In genomic region chr7:100038326-100038725, GRCh38 we compare ENCODE assay signal across 20 cellular contexts. TPM values are rescaled to one million over a fixed set of nuclear protein-coding genes. Genes with fewer than 3 reads are reported as not detected.
DNase-seq lines count a peak whose midpoint lies in the region; ATAC-seq, FAIRE-seq and TF ChIP-seq lines count a peak whose summit lies in the region.
"Had no signal": no experiment of that assay in that cellular context is flagged by ENCODE, and none has a peak within 500 bp of the region (broad histone marks: within the 10 kb centered on the region; RNA-seq: fewer than 3 reads in every experiment).

No MANE protein-coding gene starts in this region.

- H2BK5ac ChIP-seq in IMR-90 (ENCODE audit: low read depth, low read length, poor library complexity, severe bottlenecking): no peak overlapping the region

- peaks cover 20% of the 10 kb centered on the region for H3K4me1 ChIP-seq in IMR-90 (ENCODE audit: control insufficient read depth, insufficient read depth, low read length)
- H3K4me1 ChIP-seq in K562 (replicated peaks in 1 of 2; ENCODE audit: control insufficient read depth in 2 of 2, insufficient read depth in 2 of 2, low read length in 2 of 2): no peaks in the 10 kb centered on the region; a peak in 1 of 5 replicates
- H3K4me1 ChIP-seq in liver (ENCODE audit: control insufficient read depth in 4 of 4, insufficient read depth in 4 of 4, low read length in 3 of 4): peaks cover 11 to 77% (median 71%) of the 10 kb centered on the region in 4 donors
- H3K4me1 ChIP-seq: HAP-1 had no signal

- no peak overlapping the region for H4K91ac ChIP-seq in IMR-90 (ENCODE audit: insufficient read depth, low read depth, low read length)

- H3K79me1 ChIP-seq in IMR-90 (ENCODE audit: low read depth in 1 of 2, low read length in 2 of 2): peaks cover 32 to 54% of the 10 kb centered on the region in 2 experiments

- POLR2A ChIA-PET in IMR-90 (lab: Charles Lee; ENCODE audit: unreplicated experiment): no interaction called here
- POLR2A ChIA-PET in K562 (lab: Yijun Ruan, JAX): interaction anchor here (1.0 to 1.6 kb wide), 2 partner anchors 9 to 119 kb away, joined by 3 read pairs; partner anchors contain the start of gene TRIM4

- WGBS in IMR-90 (ENCODE audit: extremely low coverage in 2 of 2, insufficient read length in 1 of 2), 2 experiments: 100% methylated on average over 1 of the region's 7 CpGs; no CpG with 5 or more reads in 1 of the 2 experiments
- WGBS in K562 (ENCODE audit: insufficient coverage, low coverage, missing lambda C conversion rate): 85% methylated on average over 7 of the region's 7 CpGs
- 43% methylated on average over 7 of the region's 7 CpGs for WGBS in liver

- DNase-seq in IMR-90 (no peak), K562 (ENCODE audit: extremely low read depth in 1 of 4, low spot score in 3 of 4) (no peak), putamen (ENCODE audit: low spot score) (no peak)
- DNase-seq: 8988T; ACHN; C1 segment of cervical spinal cord; CD4-positive, alpha-beta memory T cell; COR-L47; DMS153; DND-41; GOT3; HFFc6 had no signal

- H3K9me1 ChIP-seq in IMR-90 (ENCODE audit: insufficient read depth, low read length) (peaks cover 16% of the 10 kb centered on the region), K562 (ENCODE audit: control insufficient read depth, insufficient read depth, low read length) (no peaks in the 10 kb centered on the region)

- intact Hi-C loops in IMR-90 (cut with micrococcal nuclease): no loop called here
- intact Hi-C loops in K562 (cut with micrococcal nuclease): no loop called here

- TF ChIP-seq EP300 in K562 (IDR thresholded peaks at IDR 0.05; ENCODE audit: low read length): no peak

- no peak overlapping the region for H2BK120ac ChIP-seq in IMR-90 (ENCODE audit: low read depth, low read length)

- no peak overlapping the region for H3K14ac ChIP-seq in IMR-90 (replicated peaks; ENCODE audit: low read depth, low read length)

- H2BK15ac ChIP-seq in IMR-90 (ENCODE audit: low read depth, low read length): no peak overlapping the region

- H2AK9ac ChIP-seq in IMR-90 (replicated peaks; ENCODE audit: low read depth, low read length, poor library complexity): no peak overlapping the region

- H3K4ac ChIP-seq in IMR-90 (ENCODE audit: low read depth, low read length): no peak overlapping the region

- H3K9me3 ChIP-seq in IMR-90 (ENCODE audit: control insufficient read depth, insufficient read depth, low read length) (peaks cover 10% of the 10 kb centered on the region), K562 (replicated peaks; ENCODE audit: control insufficient read depth, insufficient read depth, low read depth, low read length) (no peaks in the 10 kb centered on the region; the same call in 1 of the 2 replicates), liver (ENCODE audit: control insufficient read depth in 4 of 4, low read length in 3 of 4) (no peaks in the 10 kb centered on the region)
- H3K9me3 ChIP-seq: HAP-1 had no signal

- no peak for TF ChIP-seq CTCF in IMR-90 (conservative IDR thresholded peaks at IDR 0.05; ENCODE audit: low read depth, low read length)
- no peak for TF ChIP-seq CTCF in K562 (IDR thresholded peaks at IDR 0.05 in 2 of 3, conservative IDR thresholded peaks at IDR 0.05 in 1 of 3; ENCODE audit: insufficient read depth in 2 of 3, low read depth in 1 of 3, low read length in 3 of 3)
- TF ChIP-seq CTCF in liver (IDR thresholded peaks at IDR 0.05; ENCODE audit: low read depth, low read length, missing input control): no peak

- no peaks in the 10 kb centered on the region for H3K27me3 ChIP-seq in IMR-90 (ENCODE audit: control insufficient read depth, insufficient read depth, low read length)
- H3K27me3 ChIP-seq in K562 (ENCODE audit: control insufficient read depth in 2 of 2, insufficient read depth in 2 of 2, low read length in 2 of 2): no peaks in the 10 kb centered on the region
- no peaks in the 10 kb centered on the region for H3K27me3 ChIP-seq in liver (ENCODE audit: control insufficient read depth in 4 of 4, insufficient read depth in 4 of 4, low read length in 3 of 4)

- H3K4me3 ChIP-seq in IMR-90 (ENCODE audit: insufficient read depth, low read depth, low read length): no peak overlapping the region
- H3K4me3 ChIP-seq in K562: no peak overlapping the region
- H3K4me3 ChIP-seq in liver (ENCODE audit: low read depth in 1 of 3, low read length in 3 of 3): no peak overlapping the region
- H3K4me3 ChIP-seq: A549, GM12878, HAP-1 had no signal

- no peak for FAIRE-seq in K562 (lab: Jason Lieb, UNC)
- FAIRE-seq: A549, G401.6, GM12878, H54 had no signal

- peak overlapping the region; percentile 40; the same call in 1 of the 2 replicates for H2AK5ac ChIP-seq in IMR-90 (ENCODE audit: low read depth, low read length)

- H3K23ac ChIP-seq in IMR-90 (ENCODE audit: low read depth, low read length): no peak overlapping the region

- H3K56ac ChIP-seq in IMR-90 (ENCODE audit: extremely low read depth, insufficient read depth, low read length): no peak overlapping the region

- no peak overlapping the region for H4K5ac ChIP-seq in IMR-90 (ENCODE audit: low read depth, low read length)

- TF ChIP-seq POLR2A in IMR-90 (IDR thresholded peaks at IDR 0.05; ENCODE audit: low read depth, low read length) (no peak), K562 (conservative IDR thresholded peaks at IDR 0.05) (no peak)

- H3K36me3 ChIP-seq in IMR-90 (ENCODE audit: control insufficient read depth, insufficient read depth, low read length) (peaks cover 19% of the 10 kb centered on the region), K562 (ENCODE audit: control insufficient read depth, insufficient read depth, low read length) (peaks cover 33% of the 10 kb centered on the region), liver (ENCODE audit: control insufficient read depth in 4 of 4, insufficient read depth in 3 of 4, low read depth in 1 of 4, low read length in 3 of 4) (peaks cover 6 to 23% (median 19%) of the 10 kb centered on the region in 4 donors)

- no peak for TF ChIP-seq RAD21 in IMR-90 (IDR thresholded peaks at IDR 0.05; ENCODE audit: low read length)
- no peak for TF ChIP-seq RAD21 in K562 (CRISPR knock-in tag; conservative IDR thresholded peaks at IDR 0.05 in 1 of 2, IDR thresholded peaks at IDR 0.05 in 1 of 2)
- no peak for TF ChIP-seq RAD21 in liver (IDR thresholded peaks at IDR 0.05)

- dilution Hi-C loops in IMR-90 (cut with HindIII; ENCODE audit: low sequenced_read_pairs, unreplicated experiment): no loop called here

- CTCF ChIA-PET in IMR-90 (lab: Yijun Ruan, JAX) (no interaction called here), K562 (lab: Yijun Ruan, JAX; ENCODE audit: low intra/inter-chr PET ratio) (no interaction called here)

- H4K8ac ChIP-seq in IMR-90 (ENCODE audit: low read depth in 2 of 2, low read length in 2 of 2): no peak overlapping the region

- ATAC-seq in IMR-90 (ENCODE audit: low read depth) (no peak), K562 (no peak), GM21381 (IDR thresholded peaks at IDR 0.05; ENCODE audit: unreplicated experiment) (no peak), GM18520 (IDR thresholded peaks at IDR 0.05; ENCODE audit: unreplicated experiment) (no peak)
- ATAC-seq: A549, GM12878 had no signal

- H3K27ac ChIP-seq in IMR-90 (ENCODE audit: insufficient read depth, low read length) (no peak overlapping the region), K562 (ENCODE audit: extremely low read depth, low read depth, low read length) (no peak overlapping the region), liver (ENCODE audit: low read depth in 1 of 2, low read length in 2 of 2) (peak overlapping the region; percentile 78 to 83)
- H3K27ac ChIP-seq: A549 had no signal

- no peak overlapping the region for H3K18ac ChIP-seq in IMR-90 (ENCODE audit: low read depth, low read length)

- no peak overlapping the region for H2BK20ac ChIP-seq in IMR-90 (ENCODE audit: low read depth, low read length)

- no peak overlapping the region for H3K4me2 ChIP-seq in IMR-90 (ENCODE audit: low read depth, low read length)
- no peak overlapping the region for H3K4me2 ChIP-seq in K562 (ENCODE audit: insufficient read depth, low read length)
- H3K4me2 ChIP-seq: A549 had no signal

- no peaks in the 10 kb centered on the region for H3K79me2 ChIP-seq in K562 (ENCODE audit: control insufficient read depth, insufficient read depth, low read length)

- in situ Hi-C loops in IMR-90 (cut with MboI; ENCODE audit: low sequenced_read_pairs) (no loop called here), K562 (cut with MboI) (no loop called here)

- peaks cover 9% of the 10 kb centered on the region; the same call in 1 of the 2 replicates for H4K20me1 ChIP-seq in IMR-90 (ENCODE audit: insufficient read depth, low read length)
- no peaks in the 10 kb centered on the region for H4K20me1 ChIP-seq in K562 (replicated peaks; ENCODE audit: control insufficient read depth, insufficient read depth, low read length)

- BruUV-seq in IMR-90 (replicated peaks; lab: Mats Ljungman, UMichigan): no TSS peak
- TSS peak; percentile 14 for BruUV-seq in K562 (replicated peaks; lab: Mats Ljungman, UMichigan)

- no peak overlapping the region for H2AFZ ChIP-seq in IMR-90 (replicated peaks; ENCODE audit: low read length, poor library complexity)
- no peak overlapping the region for H2AFZ ChIP-seq in K562 (ENCODE audit: low read depth, low read length)

- H3K9ac ChIP-seq in IMR-90 (ENCODE audit: low read depth, low read length) (no peak overlapping the region), K562 (ENCODE audit: insufficient read depth in 1 of 2, low read depth in 2 of 2, low read length in 2 of 2) (no peak overlapping the region), liver (ENCODE audit: low read depth in 1 of 2, low read length in 2 of 2) (peak overlapping the region in 1 of 2 donors; percentile 1)

RNA-seq across cellular contexts. Expression of gene ZSCAN21, which starts 11.2 kb away (rescaled TPM):
- total RNA-seq in IMR-90 (2012; rRNA removed): 13.1 and 13.3 TPM in 2 replicates
- polyA plus RNA-seq in IMR-90 (2012; rRNA removed): 10.8 and 11.5 TPM in 2 replicates
- 4.9 and 6.1 TPM in 2 replicates for polyA plus RNA-seq in IMR-90 (2012; cell fraction: cytosol; rRNA removed)
- 5.6 and 14.0 TPM in 2 replicates for polyA plus RNA-seq in IMR-90 (2012; cell fraction: nucleus; rRNA removed; ENCODE audit: low replicate concordance)
- total RNA-seq in K562 (2011; cell fraction: chromatin; rRNA removed; ENCODE audit: low replicate concordance): 19.2 and 21.8 TPM in 2 replicates
- total RNA-seq in K562 (2011; cell fraction: nucleolus; rRNA removed): 12.0 and 13.5 TPM in 2 replicates
- total RNA-seq in K562 (2011; cell fraction: nucleoplasm; rRNA removed): 9.1 and 13.6 TPM in 2 replicates
- 13.8 and 14.0 TPM in 2 replicates for total RNA-seq in K562 (2014; rRNA removed)
- 13.2 and 14.1 TPM in 2 replicates for total RNA-seq in K562 (2014; rRNA removed; fragmentation: Illumina TruSeq; extraction: Trizol)
- total RNA-seq in K562 (2015; rRNA removed; fragmentation: Illumina TruSeq; extraction: Trizol): 11.6 and 12.2 TPM in 2 replicates
- total RNA-seq in K562 (2021): 12.7 and 13.8 TPM in 2 replicates
- 9.5 and 13.4 TPM in 2 replicates for polyA plus RNA-seq in K562 (2011; rRNA removed)
- 6.7 and 9.5 TPM in 2 replicates for polyA plus RNA-seq in K562 (2011; cell fraction: cytosol; rRNA removed)
- 7.4 and 7.8 TPM in 2 replicates for polyA plus RNA-seq in K562 (2011; cell fraction: nucleus; rRNA removed)
- polyA plus RNA-seq in K562 (2012): 7.7 and 8.5 TPM in 2 replicates
- 13.5 and 15.5 TPM in 2 replicates for polyA plus RNA-seq in K562 (2014; fragmentation: Illumina TruSeq; extraction: Trizol)
- polyA plus RNA-seq in K562 (2014; fragmentation: Nextera tagmentation; extraction: Ambion mirVana): 1 to 10 TPM; 5.9 to 6.9 TPM
- 11.6 and 11.8 TPM in 2 replicates for polyA plus RNA-seq in K562 (2014; rRNA removed)
- polyA minus RNA-seq in K562 (2011; rRNA and poly(A)+ RNA removed): 8.2 and 9.7 TPM in 2 replicates
- 3.5 and 5.0 TPM in 2 replicates for polyA minus RNA-seq in K562 (2011; cell fraction: cytosol; rRNA and poly(A)+ RNA removed)
- 2.6 and 3.2 TPM in 2 replicates for polyA minus RNA-seq in K562 (2011; cell fraction: nucleus; rRNA and poly(A)+ RNA removed)
- total RNA-seq in liver: 1 to 10 TPM; 8.5 to 8.6 TPM
- 1 to 10 TPM; 4.6 to 5.3 TPM for polyA plus RNA-seq in liver

RNA-seq across cellular contexts. Expression of gene ZKSCAN1, which starts 22.9 kb away (rescaled TPM):
- 30.3 and 40.7 TPM in 2 replicates for total RNA-seq in IMR-90 (2012; rRNA removed)
- polyA plus RNA-seq in IMR-90 (2012; rRNA removed): 10.8 and 13.7 TPM in 2 replicates
- polyA plus RNA-seq in IMR-90 (2012; cell fraction: cytosol; rRNA removed): 5.6 and 5.9 TPM in 2 replicates
- 8.8 and 23.6 TPM in 2 replicates for polyA plus RNA-seq in IMR-90 (2012; cell fraction: nucleus; rRNA removed; ENCODE audit: low replicate concordance)
- total RNA-seq in K562 (2011; cell fraction: chromatin; rRNA removed; ENCODE audit: low replicate concordance): 87.8 and 126 TPM in 2 replicates
- total RNA-seq in K562 (2011; cell fraction: nucleolus; rRNA removed): 44.4 and 45.4 TPM in 2 replicates
- 60.3 and 60.7 TPM in 2 replicates for total RNA-seq in K562 (2011; cell fraction: nucleoplasm; rRNA removed)
- 15.5 and 19.4 TPM in 2 replicates for total RNA-seq in K562 (2014; rRNA removed)
- 32.1 and 36.1 TPM in 2 replicates for total RNA-seq in K562 (2014; rRNA removed; fragmentation: Illumina TruSeq; extraction: Trizol)
- total RNA-seq in K562 (2015; rRNA removed; fragmentation: Illumina TruSeq; extraction: Trizol): 22.5 and 23.2 TPM in 2 replicates
- total RNA-seq in K562 (2021): 42.9 and 43.0 TPM in 2 replicates
- 28.3 and 34.6 TPM in 2 replicates for polyA plus RNA-seq in K562 (2011; rRNA removed)
- polyA plus RNA-seq in K562 (2011; cell fraction: cytosol; rRNA removed): 14.3 and 17.7 TPM in 2 replicates
- polyA plus RNA-seq in K562 (2011; cell fraction: nucleus; rRNA removed): 20.7 and 36.3 TPM in 2 replicates
- polyA plus RNA-seq in K562 (2012): 17.2 and 27.8 TPM in 2 replicates
- 23.8 and 27.3 TPM in 2 replicates for polyA plus RNA-seq in K562 (2014; fragmentation: Illumina TruSeq; extraction: Trizol)
- 1 to 10 TPM; 5.3 to 6.8 TPM for polyA plus RNA-seq in K562 (2014; fragmentation: Nextera tagmentation; extraction: Ambion mirVana)
- polyA plus RNA-seq in K562 (2014; rRNA removed): 19.8 and 20.9 TPM in 2 replicates
- polyA minus RNA-seq in K562 (2011; rRNA and poly(A)+ RNA removed): 65.4 and 82.5 TPM in 2 replicates
- polyA minus RNA-seq in K562 (2011; cell fraction: cytosol; rRNA and poly(A)+ RNA removed): 24.1 and 25.7 TPM in 2 replicates
- polyA minus RNA-seq in K562 (2011; cell fraction: nucleus; rRNA and poly(A)+ RNA removed): 12.1 and 20.1 TPM in 2 replicates
- 100 to 1,000 TPM in 1 of 2 donors, 10 to 100 TPM in 1; 20.5 to 117 TPM for total RNA-seq in liver
- 10 to 100 TPM; 11.8 to 39.7 TPM for polyA plus RNA-seq in liver

RNA-seq across cellular contexts. Expression of gene ZNF3, which starts 43.2 kb away (rescaled TPM):
- total RNA-seq in IMR-90 (2012; rRNA removed): 30.8 and 33.1 TPM in 2 replicates
- polyA plus RNA-seq in IMR-90 (2012; rRNA removed): 20.4 and 24.8 TPM in 2 replicates
- polyA plus RNA-seq in IMR-90 (2012; cell fraction: cytosol; rRNA removed): 4.7 and 6.3 TPM in 2 replicates
- polyA plus RNA-seq in IMR-90 (2012; cell fraction: nucleus; rRNA removed; ENCODE audit: low replicate concordance): 55.3 and 172 TPM in 2 replicates
- total RNA-seq in K562 (2011; cell fraction: chromatin; rRNA removed; ENCODE audit: low replicate concordance): 153 and 214 TPM in 2 replicates
- 103 and 125 TPM in 2 replicates for total RNA-seq in K562 (2011; cell fraction: nucleolus; rRNA removed)
- total RNA-seq in K562 (2011; cell fraction: nucleoplasm; rRNA removed): 119 and 140 TPM in 2 replicates
- 33.6 and 35.6 TPM in 2 replicates for total RNA-seq in K562 (2014; rRNA removed)
- total RNA-seq in K562 (2014; rRNA removed; fragmentation: Illumina TruSeq; extraction: Trizol): 55.6 and 64.4 TPM in 2 replicates
- total RNA-seq in K562 (2015; rRNA removed; fragmentation: Illumina TruSeq; extraction: Trizol): 61.6 and 64.9 TPM in 2 replicates
- 46.7 and 48.5 TPM in 2 replicates for total RNA-seq in K562 (2021)
- 44.8 and 52.3 TPM in 2 replicates for polyA plus RNA-seq in K562 (2011; rRNA removed)
- 20.8 and 27.2 TPM in 2 replicates for polyA plus RNA-seq in K562 (2011; cell fraction: cytosol; rRNA removed)
- 85.4 and 103 TPM in 2 replicates for polyA plus RNA-seq in K562 (2011; cell fraction: nucleus; rRNA removed)
- polyA plus RNA-seq in K562 (2012): 30.1 and 31.6 TPM in 2 replicates
- polyA plus RNA-seq in K562 (2014; fragmentation: Illumina TruSeq; extraction: Trizol): 58.4 and 58.7 TPM in 2 replicates
- polyA plus RNA-seq in K562 (2014; fragmentation: Nextera tagmentation; extraction: Ambion mirVana): 10 to 100 TPM; 30.0 to 51.5 TPM
- polyA plus RNA-seq in K562 (2014; rRNA removed): 39.6 and 45.8 TPM in 2 replicates
- 55.6 and 57.4 TPM in 2 replicates for polyA minus RNA-seq in K562 (2011; rRNA and poly(A)+ RNA removed)
- 10.5 and 15.3 TPM in 2 replicates for polyA minus RNA-seq in K562 (2011; cell fraction: cytosol; rRNA and poly(A)+ RNA removed)
- 33.7 and 50.5 TPM in 2 replicates for polyA minus RNA-seq in K562 (2011; cell fraction: nucleus; rRNA and poly(A)+ RNA removed)
- total RNA-seq in liver: 10 to 100 TPM; 14.0 to 18.2 TPM
- polyA plus RNA-seq in liver: 10 to 100 TPM; 10.2 to 10.4 TPM

RNA-seq across cellular contexts. Expression of gene COPS6, which starts 50.4 kb away (rescaled TPM):
- total RNA-seq in IMR-90 (2012; rRNA removed) (158 and 185 TPM in 2 replicates), K562 (2014; rRNA removed) (102 and 119 TPM in 2 replicates), K562 (2014; rRNA removed; fragmentation: Illumina TruSeq; extraction: Trizol) (56.4 and 64.2 TPM in 2 replicates), K562 (2015; rRNA removed; fragmentation: Illumina TruSeq; extraction: Trizol) (60.1 and 63.0 TPM in 2 replicates), K562 (2021) (168 TPM in 2 replicates), liver (10 to 100 TPM; 28.7 to 30.8 TPM)
- polyA plus RNA-seq in IMR-90 (2012; rRNA removed) (303 and 325 TPM in 2 replicates), K562 (2011; rRNA removed) (142 and 202 TPM in 2 replicates), K562 (2014; fragmentation: Illumina TruSeq; extraction: Trizol) (176 and 194 TPM in 2 replicates), K562 (2014; fragmentation: Nextera tagmentation; extraction: Ambion mirVana) (100 to 1,000 TPM; 160 to 331 TPM), K562 (2014; rRNA removed) (212 and 232 TPM in 2 replicates), liver (10 to 100 TPM; 62.7 to 63.2 TPM)
- 189 and 197 TPM in 2 replicates for polyA plus RNA-seq in IMR-90 (2012; cell fraction: cytosol; rRNA removed)
- polyA plus RNA-seq in IMR-90 (2012; cell fraction: nucleus; rRNA removed; ENCODE audit: low replicate concordance): 146 and 159 TPM in 2 replicates
- total RNA-seq in K562 (2011; cell fraction: chromatin; rRNA removed; ENCODE audit: low replicate concordance): 151 and 243 TPM in 2 replicates
- total RNA-seq in K562 (2011; cell fraction: nucleolus; rRNA removed): 132 and 134 TPM in 2 replicates
- total RNA-seq in K562 (2011; cell fraction: nucleoplasm; rRNA removed): 123 and 134 TPM in 2 replicates
- 161 and 249 TPM in 2 replicates for polyA plus RNA-seq in K562 (2011; cell fraction: cytosol; rRNA removed)
- polyA plus RNA-seq in K562 (2011; cell fraction: nucleus; rRNA removed): 125 and 159 TPM in 2 replicates
- polyA plus RNA-seq in K562 (2012): 160 and 243 TPM in 2 replicates
- 82.3 and 172 TPM in 2 replicates for polyA minus RNA-seq in K562 (2011; rRNA and poly(A)+ RNA removed)
- 57.4 and 102 TPM in 2 replicates for polyA minus RNA-seq in K562 (2011; cell fraction: cytosol; rRNA and poly(A)+ RNA removed)
- 37.4 and 39.0 TPM in 2 replicates for polyA minus RNA-seq in K562 (2011; cell fraction: nucleus; rRNA and poly(A)+ RNA removed)

Comparison
In these comparisons a context has a peak if more than half of its experiments do, and no peak if none do; other contexts are left out.
1. H3K27ac ChIP-seq: peak in liver (2 of 2); none in IMR-90 (single experiment) and K562 (single experiment).